ENCODE assay signal across 1 cellular context in genomic region chr5:142109356-142110045, GRCh38.
TF ChIP-seq lines count a peak whose summit lies in the region.

No MANE protein-coding gene starts in this region.

TF ChIP-seq in K562, 482 proteins besides CTCF, POLR2A, EP300 and RAD21 (continues in another document):
- TF ChIP-seq MGA (IDR thresholded peaks at IDR 0.05) = no peak; the same call in 1 of the 2 replicates
- TF ChIP-seq, protein P1, sequence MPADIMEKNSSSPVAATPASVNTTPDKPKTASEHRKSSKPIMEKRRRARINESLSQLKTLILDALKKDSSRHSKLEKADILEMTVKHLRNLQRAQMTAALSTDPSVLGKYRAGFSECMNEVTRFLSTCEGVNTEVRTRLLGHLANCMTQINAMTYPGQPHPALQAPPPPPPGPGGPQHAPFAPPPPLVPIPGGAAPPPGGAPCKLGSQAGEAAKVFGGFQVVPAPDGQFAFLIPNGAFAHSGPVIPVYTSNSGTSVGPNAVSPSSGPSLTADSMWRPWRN (IDR thresholded peaks at IDR 0.05; ENCODE audit: low read depth) = 0 out of 2 replicates have a peak, but pooled peaks have one; percentile 16
- TF ChIP-seq PHB2 (IDR thresholded peaks at IDR 0.05; ENCODE audit: low read depth) = no peak
- TF ChIP-seq ZNF717 (CRISPR knock-in tag; IDR thresholded peaks at IDR 0.05) = no peak
- TF ChIP-seq, protein P2, sequence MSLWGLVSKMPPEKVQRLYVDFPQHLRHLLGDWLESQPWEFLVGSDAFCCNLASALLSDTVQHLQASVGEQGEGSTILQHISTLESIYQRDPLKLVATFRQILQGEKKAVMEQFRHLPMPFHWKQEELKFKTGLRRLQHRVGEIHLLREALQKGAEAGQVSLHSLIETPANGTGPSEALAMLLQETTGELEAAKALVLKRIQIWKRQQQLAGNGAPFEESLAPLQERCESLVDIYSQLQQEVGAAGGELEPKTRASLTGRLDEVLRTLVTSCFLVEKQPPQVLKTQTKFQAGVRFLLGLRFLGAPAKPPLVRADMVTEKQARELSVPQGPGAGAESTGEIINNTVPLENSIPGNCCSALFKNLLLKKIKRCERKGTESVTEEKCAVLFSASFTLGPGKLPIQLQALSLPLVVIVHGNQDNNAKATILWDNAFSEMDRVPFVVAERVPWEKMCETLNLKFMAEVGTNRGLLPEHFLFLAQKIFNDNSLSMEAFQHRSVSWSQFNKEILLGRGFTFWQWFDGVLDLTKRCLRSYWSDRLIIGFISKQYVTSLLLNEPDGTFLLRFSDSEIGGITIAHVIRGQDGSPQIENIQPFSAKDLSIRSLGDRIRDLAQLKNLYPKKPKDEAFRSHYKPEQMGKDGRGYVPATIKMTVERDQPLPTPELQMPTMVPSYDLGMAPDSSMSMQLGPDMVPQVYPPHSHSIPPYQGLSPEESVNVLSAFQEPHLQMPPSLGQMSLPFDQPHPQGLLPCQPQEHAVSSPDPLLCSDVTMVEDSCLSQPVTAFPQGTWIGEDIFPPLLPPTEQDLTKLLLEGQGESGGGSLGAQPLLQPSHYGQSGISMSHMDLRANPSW (CRISPR knock-in tag; IDR thresholded peaks at IDR 0.05) = 0 out of 2 replicates have a peak, but pooled peaks have one; percentile 12
- TF ChIP-seq HDAC3 (IDR thresholded peaks at IDR 0.05; ENCODE audit: borderline replicate concordance, partially characterized antibody) = no peak
- 0 out of 2 replicates have a peak, but pooled peaks have one; percentile 19 for TF ChIP-seq SMARCE1 (IDR thresholded peaks at IDR 0.05)
- no peak for TF ChIP-seq TEAD1 (CRISPR knock-in tag; IDR thresholded peaks at IDR 0.05)
- no peak for TF ChIP-seq BRF1 (IDR thresholded peaks at IDR 0.05; ENCODE audit: borderline replicate concordance, extremely low read depth, insufficient read length)
- TF ChIP-seq, protein P3, sequence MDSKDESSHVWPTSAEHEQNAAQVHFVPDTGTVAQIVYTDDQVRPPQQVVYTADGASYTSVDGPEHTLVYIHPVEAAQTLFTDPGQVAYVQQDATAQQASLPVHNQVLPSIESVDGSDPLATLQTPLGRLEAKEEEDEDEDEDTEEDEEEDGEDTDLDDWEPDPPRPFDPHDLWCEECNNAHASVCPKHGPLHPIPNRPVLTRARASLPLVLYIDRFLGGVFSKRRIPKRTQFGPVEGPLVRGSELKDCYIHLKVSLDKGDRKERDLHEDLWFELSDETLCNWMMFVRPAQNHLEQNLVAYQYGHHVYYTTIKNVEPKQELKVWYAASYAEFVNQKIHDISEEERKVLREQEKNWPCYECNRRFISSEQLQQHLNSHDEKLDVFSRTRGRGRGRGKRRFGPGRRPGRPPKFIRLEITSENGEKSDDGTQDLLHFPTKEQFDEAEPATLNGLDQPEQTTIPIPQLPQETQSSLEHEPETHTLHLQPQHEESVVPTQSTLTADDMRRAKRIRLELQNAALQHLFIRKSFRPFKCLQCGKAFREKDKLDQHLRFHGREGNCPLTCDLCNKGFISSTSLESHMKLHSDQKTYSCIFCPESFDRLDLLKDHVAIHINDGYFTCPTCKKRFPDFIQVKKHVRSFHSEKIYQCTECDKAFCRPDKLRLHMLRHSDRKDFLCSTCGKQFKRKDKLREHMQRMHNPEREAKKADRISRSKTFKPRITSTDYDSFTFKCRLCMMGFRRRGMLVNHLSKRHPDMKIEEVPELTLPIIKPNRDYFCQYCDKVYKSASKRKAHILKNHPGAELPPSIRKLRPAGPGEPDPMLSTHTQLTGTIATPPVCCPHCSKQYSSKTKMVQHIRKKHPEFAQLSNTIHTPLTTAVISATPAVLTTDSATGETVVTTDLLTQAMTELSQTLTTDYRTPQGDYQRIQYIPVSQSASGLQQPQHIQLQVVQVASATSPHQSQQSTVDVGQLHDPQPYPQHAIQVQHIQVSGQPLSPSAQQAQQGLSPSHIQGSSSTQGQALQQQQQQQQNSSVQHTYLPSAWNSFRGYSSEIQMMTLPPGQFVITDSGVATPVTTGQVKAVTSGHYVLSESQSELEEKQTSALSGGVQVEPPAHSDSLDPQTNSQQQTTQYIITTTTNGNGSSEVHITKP (IDR thresholded peaks at IDR 0.05; ENCODE audit: partially characterized antibody) = peak; percentile 29
- TF ChIP-seq SP1 (CRISPR knock-in tag; IDR thresholded peaks at IDR 0.05) = peak; percentile 40; the same call in 1 of the 2 replicates
- no peak for TF ChIP-seq ZNF165 (CRISPR knock-in tag; IDR thresholded peaks at IDR 0.05; ENCODE audit: borderline replicate concordance)
- TF ChIP-seq GABPA (tag; conservative IDR thresholded peaks at IDR 0.05; ENCODE audit: low read depth) = 0 out of 2 replicates have a peak, but pooled peaks have one; percentile 18
- peak; percentile 61; the same call in 1 of the 2 replicates for TF ChIP-seq ZNF395 (CRISPR knock-in tag; IDR thresholded peaks at IDR 0.05)
- peak in 1 of 2 experiments; percentile 27 for TF ChIP-seq E2F6 (IDR thresholded peaks at IDR 0.05; ENCODE audit: borderline replicate concordance in 1 of 2, extremely low read depth in 1 of 2, insufficient read depth in 1 of 2, insufficient read length in 1 of 2, low read depth in 1 of 2, low read length in 1 of 2, poor library complexity in 1 of 2, severe bottlenecking in 1 of 2)
- peak; percentile 34; the same call in 1 of the 2 replicates for TF ChIP-seq NFRKB (IDR thresholded peaks at IDR 0.05; ENCODE audit: low read depth)
- TF ChIP-seq KDM5B (IDR thresholded peaks at IDR 0.05; ENCODE audit: insufficient replicate concordance, low read depth, low read length) = peak; percentile 22
- TF ChIP-seq CEBPB (tag; IDR thresholded peaks at IDR 0.05) = no peak
- TF ChIP-seq CREM (IDR thresholded peaks at IDR 0.05; ENCODE audit: low read depth) = peak; percentile 19; the same call in 1 of the 2 replicates
- 0 out of 2 replicates have a peak, but pooled peaks have one; percentile 13 for TF ChIP-seq POLR2AphosphoS5 (IDR thresholded peaks at IDR 0.05; ENCODE audit: control insufficient read depth, insufficient read depth, low read depth, low read length)
